1 cellular context compared by ENCODE assay signal in genomic region chr17:3956558-3956957, GRCh38.
TF ChIP-seq lines count a peak whose summit lies in the region.

No MANE protein-coding gene starts in this region.

TF ChIP-seq in H1, 55 proteins besides CTCF, POLR2A, EP300 and RAD21:
- no peak for TF ChIP-seq KDM4A (IDR thresholded peaks at IDR 0.05; ENCODE audit: low read depth, low read length, severe bottlenecking)
